In genomic region chrX:48659686-48660085, GRCh38 we compare ENCODE assay signal across 4 cellular contexts. TPM values are rescaled to one million over a fixed set of nuclear protein-coding genes. Genes with fewer than 3 reads are reported as not detected.
"Had no signal": no experiment of that assay in that cellular context is flagged by ENCODE, and none has a peak within 500 bp of the region (broad histone marks: within the 10 kb centered on the region; RNA-seq: fewer than 3 reads in every experiment).

No MANE protein-coding gene starts in this region.

RNA-seq across cellular contexts. Expression of gene WAS, which starts 23.9 kb away (rescaled TPM):
- total RNA-seq: dermis blood vessel endothelial cell, dermis microvascular lymphatic vessel endothelial cell, epithelial cell of proximal tubule had no signal
- polyA plus RNA-seq: endothelial cell of umbilical vein had no signal
